ENCODE assay signal across 1 cellular context in the genomic region with DNA sequence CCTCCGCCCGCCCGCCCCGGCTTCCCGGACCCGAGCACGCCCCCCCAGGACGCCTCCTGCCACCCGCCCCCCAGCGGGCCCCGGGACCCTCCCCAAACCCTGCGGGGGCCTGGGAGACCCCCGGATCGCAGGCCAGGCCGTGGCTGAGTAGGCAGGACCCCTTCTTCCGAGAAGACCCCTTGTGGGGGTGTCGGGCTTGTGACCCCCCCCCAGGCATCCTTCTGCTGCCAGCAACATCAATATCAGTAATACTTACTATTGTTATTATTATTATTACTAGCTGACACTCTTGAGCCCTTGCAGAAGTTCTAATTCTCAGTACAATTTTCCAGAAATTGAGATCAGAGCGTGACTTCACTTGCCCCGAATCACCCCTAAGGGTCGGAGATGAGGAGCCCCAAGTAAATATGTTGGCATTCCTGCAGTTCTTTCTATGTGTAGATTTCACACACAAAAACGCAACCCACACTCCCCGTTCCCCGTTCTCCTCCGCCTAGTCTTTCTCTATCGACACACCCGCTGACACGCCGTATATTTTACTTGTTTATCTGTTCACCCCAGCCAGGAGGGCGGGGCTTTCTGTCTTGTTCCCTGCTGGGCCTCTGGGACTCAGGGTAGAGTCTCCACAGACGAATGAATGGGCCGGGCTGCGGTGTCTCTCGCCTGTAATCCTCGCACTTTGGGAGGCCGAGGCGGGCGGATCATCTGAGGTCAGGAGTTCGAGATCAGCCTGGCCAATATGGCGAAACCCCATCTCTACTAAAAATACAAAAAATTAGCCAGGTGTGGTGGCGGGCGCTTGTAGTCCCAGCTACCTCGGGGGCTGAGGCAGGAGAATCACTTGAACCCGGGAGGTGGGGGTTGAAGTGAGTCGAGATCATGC.
TF ChIP-seq lines count a peak whose summit lies in the region.

No MANE protein-coding gene starts in this region.

TF ChIP-seq in SK-N-SH treated with all-trans-retinoic acid at 6 μM for 48 hours, 23 proteins besides CTCF, POLR2A, EP300 and RAD21 (continued from another document):
- TF ChIP-seq, protein P1, sequence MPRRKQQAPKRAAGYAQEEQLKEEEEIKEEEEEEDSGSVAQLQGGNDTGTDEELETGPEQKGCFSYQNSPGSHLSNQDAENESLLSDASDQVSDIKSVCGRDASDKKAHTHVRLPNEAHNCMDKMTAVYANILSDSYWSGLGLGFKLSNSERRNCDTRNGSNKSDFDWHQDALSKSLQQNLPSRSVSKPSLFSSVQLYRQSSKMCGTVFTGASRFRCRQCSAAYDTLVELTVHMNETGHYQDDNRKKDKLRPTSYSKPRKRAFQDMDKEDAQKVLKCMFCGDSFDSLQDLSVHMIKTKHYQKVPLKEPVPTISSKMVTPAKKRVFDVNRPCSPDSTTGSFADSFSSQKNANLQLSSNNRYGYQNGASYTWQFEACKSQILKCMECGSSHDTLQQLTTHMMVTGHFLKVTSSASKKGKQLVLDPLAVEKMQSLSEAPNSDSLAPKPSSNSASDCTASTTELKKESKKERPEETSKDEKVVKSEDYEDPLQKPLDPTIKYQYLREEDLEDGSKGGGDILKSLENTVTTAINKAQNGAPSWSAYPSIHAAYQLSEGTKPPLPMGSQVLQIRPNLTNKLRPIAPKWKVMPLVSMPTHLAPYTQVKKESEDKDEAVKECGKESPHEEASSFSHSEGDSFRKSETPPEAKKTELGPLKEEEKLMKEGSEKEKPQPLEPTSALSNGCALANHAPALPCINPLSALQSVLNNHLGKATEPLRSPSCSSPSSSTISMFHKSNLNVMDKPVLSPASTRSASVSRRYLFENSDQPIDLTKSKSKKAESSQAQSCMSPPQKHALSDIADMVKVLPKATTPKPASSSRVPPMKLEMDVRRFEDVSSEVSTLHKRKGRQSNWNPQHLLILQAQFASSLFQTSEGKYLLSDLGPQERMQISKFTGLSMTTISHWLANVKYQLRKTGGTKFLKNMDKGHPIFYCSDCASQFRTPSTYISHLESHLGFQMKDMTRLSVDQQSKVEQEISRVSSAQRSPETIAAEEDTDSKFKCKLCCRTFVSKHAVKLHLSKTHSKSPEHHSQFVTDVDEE (CRISPR knock-in tag; IDR thresholded peaks at IDR 0.05), result no peak
- TF ChIP-seq PPARA (CRISPR knock-in tag; IDR thresholded peaks at IDR 0.05; ENCODE audit: borderline replicate concordance) (no peak), ZNF8 (CRISPR knock-in tag; IDR thresholded peaks at IDR 0.05) (no peak), ZNF565 (CRISPR knock-in tag; conservative IDR thresholded peaks at IDR 0.05; ENCODE audit: low read depth) (no peak), GLIS3 (CRISPR knock-in tag; IDR thresholded peaks at IDR 0.05) (no peak), RARB (CRISPR knock-in tag; IDR thresholded peaks at IDR 0.05) (no peak)
- TF ChIP-seq, protein P2, sequence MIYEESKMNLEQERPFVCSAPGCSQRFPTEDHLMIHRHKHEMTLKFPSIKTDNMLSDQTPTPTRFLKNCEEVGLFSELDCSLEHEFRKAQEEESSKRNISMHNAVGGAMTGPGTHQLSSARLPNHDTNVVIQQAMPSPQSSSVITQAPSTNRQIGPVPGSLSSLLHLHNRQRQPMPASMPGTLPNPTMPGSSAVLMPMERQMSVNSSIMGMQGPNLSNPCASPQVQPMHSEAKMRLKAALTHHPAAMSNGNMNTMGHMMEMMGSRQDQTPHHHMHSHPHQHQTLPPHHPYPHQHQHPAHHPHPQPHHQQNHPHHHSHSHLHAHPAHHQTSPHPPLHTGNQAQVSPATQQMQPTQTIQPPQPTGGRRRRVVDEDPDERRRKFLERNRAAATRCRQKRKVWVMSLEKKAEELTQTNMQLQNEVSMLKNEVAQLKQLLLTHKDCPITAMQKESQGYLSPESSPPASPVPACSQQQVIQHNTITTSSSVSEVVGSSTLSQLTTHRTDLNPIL (CRISPR knock-in tag; IDR thresholded peaks at IDR 0.05; ENCODE audit: low read depth), result no peak
TF ChIP-seq in SK-N-SH treated with all-trans-retinoic acid at 6 μM for 48 hours: peak in this region for 0.
